12 cellular contexts compared by ENCODE assay signal in the genomic region with DNA sequence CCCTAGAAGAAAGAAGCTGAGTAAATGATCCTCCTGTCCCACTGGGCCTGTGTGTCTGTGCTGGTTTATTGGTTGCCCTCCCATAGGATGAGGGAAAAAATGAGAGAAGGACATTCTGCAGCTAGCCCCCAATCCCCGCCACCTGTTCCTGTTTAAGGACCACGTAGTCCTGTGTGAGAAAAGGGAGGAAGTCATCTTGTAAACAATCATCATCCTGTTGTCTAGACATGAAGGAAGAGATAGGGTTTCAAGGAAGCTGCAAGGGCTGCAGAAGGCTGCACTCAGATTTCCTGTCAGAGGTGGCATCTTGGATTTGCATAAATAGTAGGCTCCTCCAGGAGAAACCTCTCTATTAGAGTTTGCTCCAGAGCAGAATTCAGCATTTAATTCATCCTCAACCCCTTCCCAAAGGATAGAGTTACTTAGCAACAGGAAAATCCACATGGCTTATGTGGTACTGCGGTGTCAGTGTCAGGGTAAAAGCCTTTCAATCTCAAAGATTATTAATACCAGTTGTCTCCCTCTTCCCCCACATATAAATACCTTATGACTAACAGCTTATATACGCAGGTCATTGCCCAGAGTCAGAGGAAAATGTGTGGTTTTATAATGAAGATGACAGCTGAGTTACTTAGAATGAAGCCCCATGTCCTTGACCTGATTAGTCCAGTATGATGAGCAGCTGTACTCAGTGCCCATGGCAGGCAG. TPM values are rescaled to one million over a fixed set of nuclear protein-coding genes. Genes with fewer than 3 reads are reported as not detected.
DNase-seq lines count a peak whose midpoint lies in the region; ATAC-seq and TF ChIP-seq lines count a peak whose summit lies in the region.
"Had no signal": no experiment of that assay in that cellular context is flagged by ENCODE, and none has a peak within 500 bp of the region (broad histone marks: within the 10 kb centered on the region; RNA-seq: fewer than 3 reads in every experiment).

No MANE protein-coding gene starts in this region.

- BruUV-seq in mammary epithelial cell (replicated peaks; lab: Mats Ljungman, UMichigan) = no TSS peak

- H3K36me3 ChIP-seq in mammary epithelial cell (ENCODE audit: insufficient read depth, low read length) = no peaks in the 10 kb centered on the region

- 62% methylated on average over 4 of the region's 4 CpGs for WGBS in mammary epithelial cell (ENCODE audit: low coverage, missing lambda C conversion rate)

- no peak for TF ChIP-seq CTCF in mammary epithelial cell (conservative IDR thresholded peaks at IDR 0.05 in 1 of 2, IDR thresholded peaks at IDR 0.05 in 1 of 2; ENCODE audit: extremely low read depth in 1 of 2, insufficient read depth in 1 of 2, low read depth in 1 of 2, low read length in 2 of 2)

- no peaks in the 10 kb centered on the region for H3K27me3 ChIP-seq in mammary epithelial cell (ENCODE audit: insufficient read depth, low read length)

- peaks cover 50% of the 10 kb centered on the region for H3K4me1 ChIP-seq in mammary epithelial cell (ENCODE audit: insufficient read depth, low read length)

- H3K9ac ChIP-seq in mammary epithelial cell (ENCODE audit: insufficient read depth, low read length) = no peak overlapping the region

- no peak overlapping the region for H2AFZ ChIP-seq in mammary epithelial cell (ENCODE audit: low read depth, low read length)

- DNase-seq in NCI-H2029 (lab: John Stamatoyannopoulos, UW) (peak; percentile 20), NCI-H2029 treated with DMSO at 0.1 percent for 48 hours (lab: John Stamatoyannopoulos, UW) (no peak), mammary epithelial cell (peak; percentile 72), non-pigmented ciliary epithelial cell (ENCODE audit: low read depth) (peak; percentile 54), left cardiac atrium (no peak), NCI-H446 (lab: John Stamatoyannopoulos, UW) (no peak), NCI-H1694 treated with DMSO at 0.1 percent for 48 hours (lab: John Stamatoyannopoulos, UW) (no peak)
- DNase-seq: glutamatergic neuron; NK-92 treated with Interleukin-12 subunit alpha and Interleukin-12 subunit beta, amount 100 ng/mL, for 24 hours; psoas muscle had no signal

- in situ Hi-C loops in mammary epithelial cell (cut with MboI; ENCODE audit: low sequenced_read_pairs in 2 of 2) = no loop called here

- intact Hi-C loops in mammary epithelial cell (cut with micrococcal nuclease) (loop anchor here (2.0 kb wide), 2 partner anchors 15 to 53 kb away; no protein-coding TSS in a partner anchor), left cardiac atrium (cut with DNase I) (no loop called here)

- H3K4me3 ChIP-seq in mammary epithelial cell (replicated peaks in 1 of 3; ENCODE audit: insufficient read depth in 1 of 3, low read depth in 2 of 3, low read length in 3 of 3) = no peak overlapping the region
- H3K4me3 ChIP-seq: A549, psoas muscle had no signal

- peak overlapping the region; percentile 34 for H3K4me2 ChIP-seq in mammary epithelial cell (ENCODE audit: insufficient read depth, low read depth, low read length)
- H3K4me2 ChIP-seq: A549 had no signal

- H3K9me3 ChIP-seq in mammary epithelial cell (replicated peaks; ENCODE audit: insufficient read depth, low read length) = no peaks in the 10 kb centered on the region
- H3K9me3 ChIP-seq: A549, psoas muscle had no signal

- H3K27ac ChIP-seq in mammary epithelial cell (ENCODE audit: insufficient read depth, low read depth, low read length) = peak overlapping the region; percentile 78
- H3K27ac ChIP-seq: A549, psoas muscle had no signal

- no peak for ATAC-seq in left cardiac atrium
- ATAC-seq: A549, psoas muscle had no signal

- dilution Hi-C loops in mammary epithelial cell (cut with HindIII; ENCODE audit: low sequenced_read_pairs) = no loop called here

- no peaks in the 10 kb centered on the region for H3K79me2 ChIP-seq in mammary epithelial cell (ENCODE audit: insufficient read depth, low read length)

- CTCF ChIA-PET in mammary epithelial cell (lab: Charles Lee; ENCODE audit: low non-redundant PET) = interaction anchor here (0.6 kb wide), 1 partner anchor 227 kb away, joined by 5 read pairs; no protein-coding TSS in a partner anchor

- H4K20me1 ChIP-seq in mammary epithelial cell (ENCODE audit: insufficient read depth, low read length) = no peaks in the 10 kb centered on the region

TF ChIP-seq in PFSK-1, 5 proteins besides CTCF, POLR2A, EP300 and RAD21:
- TF ChIP-seq TAF1 (IDR thresholded peaks at IDR 0.05; ENCODE audit: borderline replicate concordance, insufficient read depth, low read length) = no peak
- TF ChIP-seq POLR2AphosphoS5 (IDR thresholded peaks at IDR 0.05; ENCODE audit: low read depth, low read length) = no peak
- TF ChIP-seq SIN3A (IDR thresholded peaks at IDR 0.05; ENCODE audit: borderline replicate concordance, insufficient read depth, low read length) = no peak
- peak; percentile 90 for TF ChIP-seq FOXP2 (optimal IDR thresholded peaks at IDR 0.05; ENCODE audit: borderline replicate concordance, extremely low read depth, extremely low read length, insufficient read depth)
- TF ChIP-seq, protein P1, sequence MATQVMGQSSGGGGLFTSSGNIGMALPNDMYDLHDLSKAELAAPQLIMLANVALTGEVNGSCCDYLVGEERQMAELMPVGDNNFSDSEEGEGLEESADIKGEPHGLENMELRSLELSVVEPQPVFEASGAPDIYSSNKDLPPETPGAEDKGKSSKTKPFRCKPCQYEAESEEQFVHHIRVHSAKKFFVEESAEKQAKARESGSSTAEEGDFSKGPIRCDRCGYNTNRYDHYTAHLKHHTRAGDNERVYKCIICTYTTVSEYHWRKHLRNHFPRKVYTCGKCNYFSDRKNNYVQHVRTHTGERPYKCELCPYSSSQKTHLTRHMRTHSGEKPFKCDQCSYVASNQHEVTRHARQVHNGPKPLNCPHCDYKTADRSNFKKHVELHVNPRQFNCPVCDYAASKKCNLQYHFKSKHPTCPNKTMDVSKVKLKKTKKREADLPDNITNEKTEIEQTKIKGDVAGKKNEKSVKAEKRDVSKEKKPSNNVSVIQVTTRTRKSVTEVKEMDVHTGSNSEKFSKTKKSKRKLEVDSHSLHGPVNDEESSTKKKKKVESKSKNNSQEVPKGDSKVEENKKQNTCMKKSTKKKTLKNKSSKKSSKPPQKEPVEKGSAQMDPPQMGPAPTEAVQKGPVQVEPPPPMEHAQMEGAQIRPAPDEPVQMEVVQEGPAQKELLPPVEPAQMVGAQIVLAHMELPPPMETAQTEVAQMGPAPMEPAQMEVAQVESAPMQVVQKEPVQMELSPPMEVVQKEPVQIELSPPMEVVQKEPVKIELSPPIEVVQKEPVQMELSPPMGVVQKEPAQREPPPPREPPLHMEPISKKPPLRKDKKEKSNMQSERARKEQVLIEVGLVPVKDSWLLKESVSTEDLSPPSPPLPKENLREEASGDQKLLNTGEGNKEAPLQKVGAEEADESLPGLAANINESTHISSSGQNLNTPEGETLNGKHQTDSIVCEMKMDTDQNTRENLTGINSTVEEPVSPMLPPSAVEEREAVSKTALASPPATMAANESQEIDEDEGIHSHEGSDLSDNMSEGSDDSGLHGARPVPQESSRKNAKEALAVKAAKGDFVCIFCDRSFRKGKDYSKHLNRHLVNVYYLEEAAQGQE (IDR thresholded peaks at IDR 0.05; ENCODE audit: insufficient read depth in 1 of 2, low read depth in 2 of 2, low read length in 2 of 2) = no peak

RNA-seq across cellular contexts. Expression of a gene that starts 4.6 kb away (rescaled TPM):
- 18.6 TPM for polyA plus RNA-seq in PFSK-1 (2012; ENCODE audit: insufficient read length, low read depth)
- total RNA-seq in mammary epithelial cell (10 to 100 TPM in 1 of 2 donors, 1 to 10 TPM in 1; 6.7 to 12.9 TPM), left cardiac atrium (10 to 100 TPM; 14.8 to 15.2 TPM)
- 3.3 TPM for polyA plus RNA-seq in mammary epithelial cell
- polyA minus RNA-seq in mammary epithelial cell = 6.6 TPM

RNA-seq across cellular contexts. Expression of a gene that starts 18.6 kb away (rescaled TPM):
- polyA plus RNA-seq in PFSK-1 (2012; ENCODE audit: insufficient read length, low read depth) = 0.55 TPM
- total RNA-seq in mammary epithelial cell = not detected
- polyA plus RNA-seq in mammary epithelial cell = not detected
- polyA minus RNA-seq in mammary epithelial cell = not detected
- total RNA-seq in left cardiac atrium = 10 to 100 TPM; 21.6 to 49.8 TPM
- polyA plus RNA-seq: A549 had no signal

RNA-seq across cellular contexts. Expression of a gene that starts 26.9 kb away (rescaled TPM):
- not detected for polyA plus RNA-seq in PFSK-1 (2012; ENCODE audit: insufficient read length, low read depth)
- total RNA-seq in mammary epithelial cell = not detected
- not detected for polyA plus RNA-seq in mammary epithelial cell
- polyA minus RNA-seq in mammary epithelial cell = not detected
- not detected for total RNA-seq in left cardiac atrium
- total RNA-seq: psoas muscle had no signal
- polyA plus RNA-seq: A549, psoas muscle had no signal

RNA-seq across cellular contexts. Expression of a gene that starts 38.6 kb away (rescaled TPM):
- polyA plus RNA-seq in PFSK-1 (2012; ENCODE audit: insufficient read length, low read depth) = 7.4 TPM
- total RNA-seq in mammary epithelial cell (10 to 100 TPM; 10.7 to 36.6 TPM), left cardiac atrium (10 to 100 TPM; 84.4 to 92.0 TPM)
- 35.3 TPM for polyA plus RNA-seq in mammary epithelial cell
- 22.4 TPM for polyA minus RNA-seq in mammary epithelial cell

RNA-seq across cellular contexts. Expression of a gene that starts 40.0 kb away (rescaled TPM):
- polyA plus RNA-seq in PFSK-1 (2012; ENCODE audit: insufficient read length, low read depth) = 8.1 TPM
- total RNA-seq in mammary epithelial cell (1 to 10 TPM; 3.2 to 5.4 TPM), left cardiac atrium (1 to 10 TPM; 8.8 to 9.0 TPM)
- 4.1 TPM for polyA plus RNA-seq in mammary epithelial cell
- not detected for polyA minus RNA-seq in mammary epithelial cell

Comparison
In these comparisons a context has a peak if more than half of its experiments do, and no peak if none do; other contexts are left out.
1. DNase-seq: peak in NCI-H2029 (single experiment), mammary epithelial cell (single experiment) and non-pigmented ciliary epithelial cell (single experiment); none in NCI-H2029 treated with DMSO at 0.1 percent for 48 hours (single experiment), left cardiac atrium (single experiment), NCI-H446 (0 of 2) and NCI-H1694 treated with DMSO at 0.1 percent for 48 hours (single experiment).
2. RNA of a gene that starts 18.6 kb away (total RNA-seq): 21.6 to 49.8 TPM in left cardiac atrium; not detected in mammary epithelial cell; every median in the first group is over 10 times any median in the second.